3 cellular contexts compared by ENCODE assay signal in the genomic region with DNA sequence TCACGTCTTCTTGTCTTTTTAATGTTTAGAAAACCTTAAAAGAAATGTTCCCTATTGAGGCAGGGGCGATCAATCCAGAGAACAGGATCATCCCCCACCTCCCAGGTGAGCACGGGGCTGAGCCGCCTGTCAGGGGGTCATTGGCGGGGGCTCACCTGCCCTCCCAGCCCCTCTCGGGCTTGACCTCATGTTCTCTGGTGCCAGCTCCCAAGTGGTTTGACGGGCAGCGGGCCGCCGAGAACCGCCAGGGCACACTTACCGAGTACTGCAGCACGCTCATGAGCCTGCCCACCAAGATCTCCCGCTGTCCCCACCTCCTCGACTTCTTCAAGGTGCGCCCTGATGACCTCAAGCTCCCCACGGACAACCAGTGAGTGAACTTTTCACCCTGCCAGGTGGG. TPM values are rescaled to one million over a fixed set of nuclear protein-coding genes. Genes with fewer than 3 reads are reported as not detected.
"Had no signal": no experiment of that assay in that cellular context is flagged by ENCODE, and none has a peak within 500 bp of the region (broad histone marks: within the 10 kb centered on the region; RNA-seq: fewer than 3 reads in every experiment).

No MANE protein-coding gene starts in this region.

RNA-seq across cellular contexts. Expression of gene NCF1, which starts 5.2 kb away (rescaled TPM):
- total RNA-seq: suprapubic skin, temporal lobe, vagina had no signal
